Comparison of ENCODE assay signal across 1 cellular context in the genomic region with DNA sequence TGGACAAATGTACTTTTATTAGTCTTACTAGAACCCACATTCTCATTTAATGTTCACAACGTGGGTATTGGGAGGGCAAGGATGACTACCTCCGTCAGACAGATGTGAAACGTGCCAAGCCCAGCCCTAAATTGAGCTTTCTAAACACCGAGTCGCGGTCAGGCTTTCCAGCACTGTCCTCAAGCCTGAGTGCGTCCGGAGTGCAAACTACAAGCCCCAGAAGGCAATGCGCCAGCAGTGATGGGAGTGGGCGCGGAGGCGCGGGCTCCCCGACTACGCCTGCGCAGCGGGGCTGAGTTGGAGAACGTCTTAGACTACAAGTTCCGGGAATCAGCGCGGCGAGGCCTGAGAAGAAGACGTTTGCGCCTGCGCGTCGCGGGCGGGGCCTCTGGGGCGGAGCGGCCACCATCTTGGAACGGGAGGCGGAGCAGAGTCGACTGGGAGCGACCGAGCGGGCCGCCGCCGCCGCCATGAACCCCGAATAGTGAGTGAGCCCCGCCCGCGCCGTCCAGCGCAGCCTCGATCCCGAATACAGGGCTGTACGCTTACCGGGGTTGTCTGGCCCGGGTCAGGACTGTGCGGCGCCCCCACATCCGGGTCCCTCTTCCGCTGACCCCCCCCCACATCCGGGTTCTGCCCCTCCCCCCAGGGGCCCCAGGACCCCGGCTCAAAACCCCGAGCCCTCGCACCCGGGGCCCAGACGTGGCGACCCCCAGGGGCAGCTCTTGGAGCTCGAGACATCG.
TF ChIP-seq lines count a peak whose summit lies in the region.

TSS of gene RAB1B (plus strand) at position 430 of the 743 bp plus-strand sequence. CDS start at position 471, 41 bp downstream.

TF ChIP-seq in HEK293, 187 proteins besides CTCF, POLR2A, EP300 and RAD21 (continued from another document):
- no peak for TF ChIP-seq ZNF18 (tag by site-specific recombination; IDR thresholded peaks at IDR 0.05)
- TF ChIP-seq BCL11B (tag by site-specific recombination; IDR thresholded peaks at IDR 0.05; ENCODE audit: low read depth): no peak
- no peak for TF ChIP-seq ZNF302 (tag by site-specific recombination; IDR thresholded peaks at IDR 0.05; ENCODE audit: low read depth)
- TF ChIP-seq ZNF549 (tag by site-specific recombination; IDR thresholded peaks at IDR 0.05): no peak
- no peak for TF ChIP-seq ZNF114 (tag by site-specific recombination; IDR thresholded peaks at IDR 0.05)
- 0 out of 2 replicates have a peak, but pooled peaks have one; percentile 47 for TF ChIP-seq ZNF600 (tag by site-specific recombination; IDR thresholded peaks at IDR 0.05)
- TF ChIP-seq, protein P1, sequence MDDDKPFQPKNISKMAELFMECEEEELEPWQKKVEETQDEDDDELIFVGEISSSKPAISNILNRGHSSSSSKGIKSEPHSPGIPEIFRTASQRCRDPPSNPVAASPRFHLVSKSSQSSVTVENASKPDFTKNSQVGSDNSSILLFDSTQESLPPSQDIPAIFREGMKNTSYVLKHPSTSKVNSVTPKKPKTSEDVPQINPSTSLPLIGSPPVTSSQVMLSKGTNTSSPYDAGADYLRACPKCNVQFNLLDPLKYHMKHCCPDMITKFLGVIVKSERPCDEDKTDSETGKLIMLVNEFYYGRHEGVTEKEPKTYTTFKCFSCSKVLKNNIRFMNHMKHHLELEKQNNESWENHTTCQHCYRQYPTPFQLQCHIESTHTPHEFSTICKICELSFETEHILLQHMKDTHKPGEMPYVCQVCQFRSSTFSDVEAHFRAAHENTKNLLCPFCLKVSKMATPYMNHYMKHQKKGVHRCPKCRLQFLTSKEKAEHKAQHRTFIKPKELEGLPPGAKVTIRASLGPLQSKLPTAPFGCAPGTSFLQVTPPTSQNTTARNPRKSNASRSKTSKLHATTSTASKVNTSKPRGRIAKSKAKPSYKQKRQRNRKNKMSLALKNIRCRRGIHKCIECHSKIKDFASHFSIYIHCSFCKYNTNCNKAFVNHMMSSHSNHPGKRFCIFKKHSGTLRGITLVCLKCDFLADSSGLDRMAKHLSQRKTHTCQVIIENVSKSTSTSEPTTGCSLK (tag by site-specific recombination; IDR thresholded peaks at IDR 0.05): no peak
- no peak for TF ChIP-seq ZNF707 (tag by site-specific recombination; IDR thresholded peaks at IDR 0.05)
- TF ChIP-seq YY1 (tag by site-specific recombination; IDR thresholded peaks at IDR 0.05): peak; percentile 71; the same call in 1 of the 2 replicates
- no peak for TF ChIP-seq ZNF140 (tag by site-specific recombination; IDR thresholded peaks at IDR 0.05)
- TF ChIP-seq PRDM1 (tag by site-specific recombination; IDR thresholded peaks at IDR 0.05): no peak
- TF ChIP-seq EGR2 (tag by site-specific recombination; IDR thresholded peaks at IDR 0.05; ENCODE audit: low read depth): peak; percentile 52
- TF ChIP-seq ZNF555 (tag by site-specific recombination; conservative IDR thresholded peaks at IDR 0.05): no peak
- TF ChIP-seq, protein P2, sequence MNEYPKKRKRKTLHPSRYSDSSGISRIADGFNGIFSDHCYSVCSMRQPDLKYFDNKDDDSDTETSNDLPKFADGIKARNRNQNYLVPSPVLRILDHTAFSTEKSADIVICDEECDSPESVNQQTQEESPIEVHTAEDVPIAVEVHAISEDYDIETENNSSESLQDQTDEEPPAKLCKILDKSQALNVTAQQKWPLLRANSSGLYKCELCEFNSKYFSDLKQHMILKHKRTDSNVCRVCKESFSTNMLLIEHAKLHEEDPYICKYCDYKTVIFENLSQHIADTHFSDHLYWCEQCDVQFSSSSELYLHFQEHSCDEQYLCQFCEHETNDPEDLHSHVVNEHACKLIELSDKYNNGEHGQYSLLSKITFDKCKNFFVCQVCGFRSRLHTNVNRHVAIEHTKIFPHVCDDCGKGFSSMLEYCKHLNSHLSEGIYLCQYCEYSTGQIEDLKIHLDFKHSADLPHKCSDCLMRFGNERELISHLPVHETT (tag by site-specific recombination; IDR thresholded peaks at IDR 0.05): no peak
- no peak for TF ChIP-seq MYNN (tag by site-specific recombination; IDR thresholded peaks at IDR 0.05; ENCODE audit: borderline replicate concordance)
- no peak for TF ChIP-seq GLIS2 (tag by site-specific recombination; IDR thresholded peaks at IDR 0.05)
- peak; percentile 73 for TF ChIP-seq ZFHX2 (tag by site-specific recombination; conservative IDR thresholded peaks at IDR 0.05)
- TF ChIP-seq KLF7 (tag by site-specific recombination; IDR thresholded peaks at IDR 0.05; ENCODE audit: borderline replicate concordance): no peak
- no peak for TF ChIP-seq ZEB2 (tag by site-specific recombination; IDR thresholded peaks at IDR 0.05)
- no peak for TF ChIP-seq KLF10 (tag by site-specific recombination; IDR thresholded peaks at IDR 0.05)
- TF ChIP-seq ZSCAN23 (tag by site-specific recombination; IDR thresholded peaks at IDR 0.05): no peak
- TF ChIP-seq ZNF660 (tag by site-specific recombination; IDR thresholded peaks at IDR 0.05): no peak
- TF ChIP-seq ZNF19 (tag by site-specific recombination; IDR thresholded peaks at IDR 0.05; ENCODE audit: low read depth): no peak
- TF ChIP-seq SCRT1 (tag by site-specific recombination; IDR thresholded peaks at IDR 0.05; ENCODE audit: borderline replicate concordance): no peak
- no peak for TF ChIP-seq ZNF621 (tag by site-specific recombination; IDR thresholded peaks at IDR 0.05)
- TF ChIP-seq, protein P3, sequence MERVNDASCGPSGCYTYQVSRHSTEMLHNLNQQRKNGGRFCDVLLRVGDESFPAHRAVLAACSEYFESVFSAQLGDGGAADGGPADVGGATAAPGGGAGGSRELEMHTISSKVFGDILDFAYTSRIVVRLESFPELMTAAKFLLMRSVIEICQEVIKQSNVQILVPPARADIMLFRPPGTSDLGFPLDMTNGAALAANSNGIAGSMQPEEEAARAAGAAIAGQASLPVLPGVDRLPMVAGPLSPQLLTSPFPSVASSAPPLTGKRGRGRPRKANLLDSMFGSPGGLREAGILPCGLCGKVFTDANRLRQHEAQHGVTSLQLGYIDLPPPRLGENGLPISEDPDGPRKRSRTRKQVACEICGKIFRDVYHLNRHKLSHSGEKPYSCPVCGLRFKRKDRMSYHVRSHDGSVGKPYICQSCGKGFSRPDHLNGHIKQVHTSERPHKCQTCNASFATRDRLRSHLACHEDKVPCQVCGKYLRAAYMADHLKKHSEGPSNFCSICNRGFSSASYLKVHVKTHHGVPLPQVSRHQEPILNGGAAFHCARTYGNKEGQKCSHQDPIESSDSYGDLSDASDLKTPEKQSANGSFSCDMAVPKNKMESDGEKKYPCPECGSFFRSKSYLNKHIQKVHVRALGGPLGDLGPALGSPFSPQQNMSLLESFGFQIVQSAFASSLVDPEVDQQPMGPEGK (tag by site-specific recombination; IDR thresholded peaks at IDR 0.05): peak; percentile 73
- peak; percentile 23; the same call in 1 of the 2 replicates for TF ChIP-seq ZBTB20 (tag by site-specific recombination; IDR thresholded peaks at IDR 0.05)
- TF ChIP-seq PRDM6 (tag by site-specific recombination; IDR thresholded peaks at IDR 0.05): no peak
- TF ChIP-seq ZNF341 (tag by site-specific recombination; IDR thresholded peaks at IDR 0.05; ENCODE audit: low read depth): no peak
- TF ChIP-seq ZNF184 (tag by site-specific recombination; IDR thresholded peaks at IDR 0.05): no peak
- no peak for TF ChIP-seq GLIS1 (tag by site-specific recombination; IDR thresholded peaks at IDR 0.05)
- TF ChIP-seq ZNF324 (tag by site-specific recombination; IDR thresholded peaks at IDR 0.05): no peak
- no peak for TF ChIP-seq ZNF26 (tag by site-specific recombination; IDR thresholded peaks at IDR 0.05)
- TF ChIP-seq ZNF416 (tag by site-specific recombination; IDR thresholded peaks at IDR 0.05): no peak
- TF ChIP-seq INSM2 (tag by site-specific recombination; IDR thresholded peaks at IDR 0.05): no peak
- TF ChIP-seq ZNF112 (tag by site-specific recombination; IDR thresholded peaks at IDR 0.05): no peak
- no peak for TF ChIP-seq ZNF202 (tag by site-specific recombination; IDR thresholded peaks at IDR 0.05; ENCODE audit: borderline replicate concordance)
- TF ChIP-seq ZNF24 (tag by site-specific recombination; IDR thresholded peaks at IDR 0.05): no peak
- no peak for TF ChIP-seq HOXD13 (CRISPR knock-in tag; IDR thresholded peaks at IDR 0.05; ENCODE audit: borderline replicate concordance)
- no peak for TF ChIP-seq ZNF37A (tag by site-specific recombination; IDR thresholded peaks at IDR 0.05)
- no peak for TF ChIP-seq ZNF473 (tag by site-specific recombination; IDR thresholded peaks at IDR 0.05)
- no peak for TF ChIP-seq ZNF248 (tag by site-specific recombination; IDR thresholded peaks at IDR 0.05)
- no peak for TF ChIP-seq GLI4 (tag by site-specific recombination; IDR thresholded peaks at IDR 0.05)
- peak; percentile 63 for TF ChIP-seq SP2 (tag by site-specific recombination; IDR thresholded peaks at IDR 0.05)
- TF ChIP-seq, protein P4, sequence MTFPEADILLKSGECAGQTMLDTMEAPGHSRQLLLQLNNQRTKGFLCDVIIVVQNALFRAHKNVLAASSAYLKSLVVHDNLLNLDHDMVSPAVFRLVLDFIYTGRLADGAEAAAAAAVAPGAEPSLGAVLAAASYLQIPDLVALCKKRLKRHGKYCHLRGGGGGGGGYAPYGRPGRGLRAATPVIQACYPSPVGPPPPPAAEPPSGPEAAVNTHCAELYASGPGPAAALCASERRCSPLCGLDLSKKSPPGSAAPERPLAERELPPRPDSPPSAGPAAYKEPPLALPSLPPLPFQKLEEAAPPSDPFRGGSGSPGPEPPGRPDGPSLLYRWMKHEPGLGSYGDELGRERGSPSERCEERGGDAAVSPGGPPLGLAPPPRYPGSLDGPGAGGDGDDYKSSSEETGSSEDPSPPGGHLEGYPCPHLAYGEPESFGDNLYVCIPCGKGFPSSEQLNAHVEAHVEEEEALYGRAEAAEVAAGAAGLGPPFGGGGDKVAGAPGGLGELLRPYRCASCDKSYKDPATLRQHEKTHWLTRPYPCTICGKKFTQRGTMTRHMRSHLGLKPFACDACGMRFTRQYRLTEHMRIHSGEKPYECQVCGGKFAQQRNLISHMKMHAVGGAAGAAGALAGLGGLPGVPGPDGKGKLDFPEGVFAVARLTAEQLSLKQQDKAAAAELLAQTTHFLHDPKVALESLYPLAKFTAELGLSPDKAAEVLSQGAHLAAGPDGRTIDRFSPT (tag by site-specific recombination; IDR thresholded peaks at IDR 0.05): no peak
